In genomic region chr16:57809276-57809793, GRCh38 we compare ENCODE assay signal across 17 cellular contexts. TPM values are rescaled to one million over a fixed set of nuclear protein-coding genes. Genes with fewer than 3 reads are reported as not detected.
DNase-seq lines count a peak whose midpoint lies in the region; ATAC-seq and TF ChIP-seq lines count a peak whose summit lies in the region.
"Had no signal": no experiment of that assay in that cellular context is flagged by ENCODE, and none has a peak within 500 bp of the region (broad histone marks: within the 10 kb centered on the region; RNA-seq: fewer than 3 reads in every experiment).

No MANE protein-coding gene starts in this region.

- 75% methylated on average over 3 of the region's 6 CpGs for WGBS in right lobe of liver (ENCODE audit: insufficient coverage, low coverage, low lambda C conversion rate, missing lambda C conversion rate)
- WGBS in transverse colon (ENCODE audit: low coverage in 1 of 2), 2 donors, result 84 to 100% methylated on average over 1 to 6 of the region's 6 CpGs

- H3K9me3 Mint-ChIP-seq in activated CD4-positive, alpha-beta memory T cell treated with anti-CD3 and anti-CD28 coated beads, Interleukin-2, amount 10 ng/mL, durations not matched to agents 7 days and 5 days, result no peaks in the 10 kb centered on the region
- H3K9me3 Mint-ChIP-seq in activated CD4-positive, alpha-beta memory T cell treated with anti-CD3 and anti-CD28 coated beads for 36 hours, result no peaks in the 10 kb centered on the region
- H3K9me3 Mint-ChIP-seq: naive B cell had no signal

- POLR2A ChIA-PET in activated CD4-positive, alpha-beta memory T cell treated with anti-CD3 and anti-CD28 coated beads, Interleukin-2, amount 10 ng/mL, durations not matched to agents 7 days and 5 days (lab: Charles Lee), result interaction anchor here (1.4 to 1.9 kb wide), 2 partner anchors 190 to 318 kb away, joined by 3 to 9 read pairs; no protein-coding TSS in a partner anchor
- POLR2A ChIA-PET in activated CD4-positive, alpha-beta memory T cell treated with anti-CD3 and anti-CD28 coated beads for 36 hours (lab: Charles Lee), result no interaction called here

- intact Hi-C loops in activated CD4-positive, alpha-beta memory T cell treated with anti-CD3 and anti-CD28 coated beads for 36 hours (cut with micrococcal nuclease), result loop anchor here (5.0 kb wide), 1 partner anchor 318 kb away; the partner anchor contains the start of gene CFAP20
- intact Hi-C loops in right lobe of liver (cut with DNase I) (no loop called here), transverse colon (cut with DNase I; ENCODE audit: low total_unique reads) (no loop called here)

- ATAC-seq in T-helper 17 cell, result no peak
- no peak for ATAC-seq in right lobe of liver
- no peak for ATAC-seq in HG02884 (IDR thresholded peaks at IDR 0.05; ENCODE audit: unreplicated experiment)
- no peak for ATAC-seq in GM19035 (IDR thresholded peaks at IDR 0.05; ENCODE audit: unreplicated experiment)

- no peak for DNase-seq in activated CD4-positive, alpha-beta memory T cell treated with anti-CD3 and anti-CD28 coated beads, Interleukin-2, amount 10 ng/mL, durations not matched to agents 7 days and 5 days
- no peak for DNase-seq in activated CD4-positive, alpha-beta memory T cell treated with anti-CD3 and anti-CD28 coated beads for 36 hours
- DNase-seq in T-helper 17 cell (no peak), right lobe of liver (no peak), transverse colon (no peak), AG08395 (ENCODE audit: low spot score) (no peak)
- DNase-seq: activated CD4-positive, CD25-positive, alpha-beta regulatory T cell treated with anti-CD3 and anti-CD28 coated beads, Interleukin-2, amount 50 U/mL, for 72 hours; activated T-cell treated with anti-CD3 and anti-CD28 coated beads, Interleukin-2, amount 50 U/mL, for 1 hour; DMS 273 treated with DMSO at 0.1 percent for 48 hours; head of caudate nucleus; left colon; naive B cell; NCI-H1436 treated with DMSO at 0.1 percent for 48 hours; stimulated activated CD4-positive, alpha-beta T cell treated with anti-CD3 and anti-CD28 coated beads, Interleukin-4, amount 100 ng/mL, for 1 hour had no signal

- H3K4me1 ChIP-seq in right lobe of liver (peaks cover 0 to 35% (median 17%) of the 10 kb centered on the region in 4 donors), transverse colon (peaks cover 5 to 33% (median 22%) of the 10 kb centered on the region in 4 donors)

- no peaks in the 10 kb centered on the region for H3K27me3 ChIP-seq in right lobe of liver
- H3K27me3 ChIP-seq in transverse colon, result peaks cover 21% of the 10 kb centered on the region
- H3K27me3 ChIP-seq: right atrium auricular region had no signal

- no peak for TF ChIP-seq POLR2A in right lobe of liver (IDR thresholded peaks at IDR 0.05)
- no peak for TF ChIP-seq POLR2A in transverse colon (IDR thresholded peaks at IDR 0.05)

- H3K36me3 Mint-ChIP-seq in activated CD4-positive, alpha-beta memory T cell treated with anti-CD3 and anti-CD28 coated beads, Interleukin-2, amount 10 ng/mL, durations not matched to agents 7 days and 5 days (ENCODE audit: low read depth), result no peaks in the 10 kb centered on the region
- no peaks in the 10 kb centered on the region for H3K36me3 Mint-ChIP-seq in activated CD4-positive, alpha-beta memory T cell treated with anti-CD3 and anti-CD28 coated beads for 36 hours
- no peaks in the 10 kb centered on the region for H3K36me3 Mint-ChIP-seq in T-helper 17 cell (ENCODE audit: low read depth)
- H3K36me3 Mint-ChIP-seq: naive B cell had no signal

- TF ChIP-seq EP300 in transverse colon (IDR thresholded peaks at IDR 0.05; ENCODE audit: low read depth), result no peak

- no peak overlapping the region for H3K4me3 ChIP-seq in right lobe of liver
- H3K4me3 ChIP-seq in transverse colon, result no peak overlapping the region
- H3K4me3 ChIP-seq: right atrium auricular region had no signal

- TF ChIP-seq CTCF in right lobe of liver (IDR thresholded peaks at IDR 0.05) (no peak), transverse colon (IDR thresholded peaks at IDR 0.05) (no peak)

- H3K9me3 ChIP-seq in T-helper 17 cell (ENCODE audit: control insufficient read depth, low read length, poor library complexity, severe bottlenecking), result no peaks in the 10 kb centered on the region
- H3K9me3 ChIP-seq in right lobe of liver, result no peaks in the 10 kb centered on the region
- H3K9me3 ChIP-seq in transverse colon, result no peaks in the 10 kb centered on the region
- H3K9me3 ChIP-seq: right atrium auricular region had no signal

- peaks cover 28% of the 10 kb centered on the region for H3K27me3 Mint-ChIP-seq in activated CD4-positive, alpha-beta memory T cell treated with anti-CD3 and anti-CD28 coated beads, Interleukin-2, amount 10 ng/mL, durations not matched to agents 7 days and 5 days
- peaks cover 10% of the 10 kb centered on the region for H3K27me3 Mint-ChIP-seq in activated CD4-positive, alpha-beta memory T cell treated with anti-CD3 and anti-CD28 coated beads for 36 hours
- H3K27me3 Mint-ChIP-seq in T-helper 17 cell, result peaks cover 11% of the 10 kb centered on the region

- CTCF ChIA-PET in activated CD4-positive, alpha-beta memory T cell treated with anti-CD3 and anti-CD28 coated beads, Interleukin-2, amount 10 ng/mL, durations not matched to agents 7 days and 5 days (lab: Charles Lee), result interaction anchor here (1.3 kb wide), 1 partner anchor 10 kb away, joined by 3 read pairs; no protein-coding TSS in a partner anchor
- CTCF ChIA-PET in activated CD4-positive, alpha-beta memory T cell treated with anti-CD3 and anti-CD28 coated beads for 36 hours (lab: Charles Lee), result interaction anchor here (0.6 to 1.2 kb wide), 3 partner anchors 14 to 210 kb away, joined by 3 read pairs; no protein-coding TSS in a partner anchor

- H3K36me3 ChIP-seq in right lobe of liver (no peaks in the 10 kb centered on the region), transverse colon (no peaks in the 10 kb centered on the region)
- H3K36me3 ChIP-seq: right atrium auricular region had no signal

- peaks cover 37% of the 10 kb centered on the region for H3K4me1 Mint-ChIP-seq in activated CD4-positive, alpha-beta memory T cell treated with anti-CD3 and anti-CD28 coated beads, Interleukin-2, amount 10 ng/mL, durations not matched to agents 7 days and 5 days
- peaks cover 25% of the 10 kb centered on the region for H3K4me1 Mint-ChIP-seq in activated CD4-positive, alpha-beta memory T cell treated with anti-CD3 and anti-CD28 coated beads for 36 hours (ENCODE audit: low read depth)
- H3K4me1 Mint-ChIP-seq in T-helper 17 cell, result peaks cover 19% of the 10 kb centered on the region

- in situ Hi-C loops in transverse colon (cut with MboI; ENCODE audit: low pct_ligation_motif_present in 1 of 4, low pct_unique_long_range_greater_than_20kb in 1 of 4, low sequenced_read_pairs in 3 of 4), result no loop called here

- no peak overlapping the region for H3K4me3 Mint-ChIP-seq in activated CD4-positive, alpha-beta memory T cell treated with anti-CD3 and anti-CD28 coated beads, Interleukin-2, amount 10 ng/mL, durations not matched to agents 7 days and 5 days
- H3K4me3 Mint-ChIP-seq in activated CD4-positive, alpha-beta memory T cell treated with anti-CD3 and anti-CD28 coated beads for 36 hours, result no peak overlapping the region
- peak overlapping the region; percentile 78 for H3K4me3 Mint-ChIP-seq in T-helper 17 cell

- peak overlapping the region; percentile 77 for H3K27ac Mint-ChIP-seq in activated CD4-positive, alpha-beta memory T cell treated with anti-CD3 and anti-CD28 coated beads, Interleukin-2, amount 10 ng/mL, durations not matched to agents 7 days and 5 days
- H3K27ac Mint-ChIP-seq in activated CD4-positive, alpha-beta memory T cell treated with anti-CD3 and anti-CD28 coated beads for 36 hours, result no peak overlapping the region
- no peak overlapping the region for H3K27ac Mint-ChIP-seq in T-helper 17 cell
- H3K27ac Mint-ChIP-seq: naive B cell had no signal

- H3K27ac ChIP-seq in right lobe of liver (peak overlapping the region; percentile 62 to 89 (median 67)), transverse colon (peak overlapping the region in 3 of 4 donors; percentile 17 to 49 (median 26))

RNA-seq across cellular contexts. Expression of gene KIFC3, which starts 7.0 kb away (rescaled TPM):
- not detected for total RNA-seq in activated CD4-positive, alpha-beta memory T cell treated with anti-CD3 and anti-CD28 coated beads, Interleukin-2, amount 10 ng/mL, durations not matched to agents 7 days and 5 days
- 1 to 10 TPM in 1 of 2 experiments, under 1 TPM in 1; 0.83 to 1.3 TPM for total RNA-seq in activated CD4-positive, alpha-beta memory T cell treated with anti-CD3 and anti-CD28 coated beads for 36 hours
- total RNA-seq in T-helper 17 cell (10 to 100 TPM in 1 of 2 donors, under 1 TPM in 1; 0.70 to 15.2 TPM), right lobe of liver (10 to 100 TPM; 20.3 to 88.9 (median 46.4) TPM), transverse colon (10 to 100 TPM in 2 of 4 donors, 1 to 10 TPM in 2; 5.2 to 46.8 (median 13.5) TPM)
